In genomic region chr13:78647053-78647726, GRCh38 we compare ENCODE assay signal across 1 cellular context.
A peak's percentile ranks its signal among the peaks of the same experiment; 100 is the strongest.
TF ChIP-seq lines count a peak whose summit lies in the region.

No MANE protein-coding gene starts in this region.

TF ChIP-seq in endothelial cell of umbilical vein, 7 proteins besides CTCF, POLR2A, EP300 and RAD21:
- TF ChIP-seq GATA2 (IDR thresholded peaks at IDR 0.05; ENCODE audit: insufficient read depth, insufficient read length, low read depth, low read length): peak; percentile 32
